ENCODE assay signal across 24 cellular contexts in genomic region chr14:103726474-103726873, GRCh38.
"Had no signal": no experiment of that assay in that cellular context is flagged by ENCODE, and none has a peak within 500 bp of the region (broad histone marks: within the 10 kb centered on the region; RNA-seq: fewer than 3 reads in every experiment).

No MANE protein-coding gene starts in this region.

- H2AFZ ChIP-seq: parathyroid adenoma had no signal

- H3K4me1 Mint-ChIP-seq: immature natural killer cell had no signal

- H3K4me3 Mint-ChIP-seq: activated naive CD8-positive, alpha-beta T cell; activated T-cell treated with anti-CD3 and anti-CD28 coated beads, Interleukin-2, amount 50 U/mL, for 72 hours; effector memory CD8-positive, alpha-beta T cell; immature natural killer cell; nephron; T-helper 2 cell treated with Interferon-gamma antibody and Interleukin-4, amounts not matched to agents 5 μg/mL and 100 μg/mL, for 36 hours had no signal

- H3K27me3 ChIP-seq: body of pancreas, colonic mucosa, transverse colon had no signal

- H3K36me3 ChIP-seq: colonic mucosa had no signal

- H3K27ac ChIP-seq: colonic mucosa, left ventricle myocardium inferior, parathyroid adenoma, psoas muscle, transverse colon had no signal

- H3K27me3 Mint-ChIP-seq: activated naive CD8-positive, alpha-beta T cell; effector memory CD8-positive, alpha-beta T cell had no signal

- H3K9me3 ChIP-seq: body of pancreas, colonic mucosa, left ventricle myocardium inferior, mucosa of descending colon, psoas muscle, transverse colon had no signal

- H3K9me3 Mint-ChIP-seq: activated T-cell treated with anti-CD3 and anti-CD28 coated beads, Interleukin-2, amount 50 U/mL, for 72 hours; effector memory CD8-positive, alpha-beta T cell; immature natural killer cell; nephron; T-helper 2 cell treated with Interferon-gamma antibody and Interleukin-4, amounts not matched to agents 5 μg/mL and 100 μg/mL, for 36 hours had no signal

- H3K4me2 ChIP-seq: smooth muscle cell had no signal

- H3K4me3 ChIP-seq: body of pancreas, colonic mucosa, left ventricle myocardium inferior, mucosa of descending colon, psoas muscle, smooth muscle cell, transverse colon had no signal

- ATAC-seq: activated T-cell treated with anti-CD3 and anti-CD28 coated beads, Interleukin-2, amount 50 U/mL, for 72 hours; body of pancreas; effector memory CD8-positive, alpha-beta T cell; mucosa of descending colon; psoas muscle had no signal

- H3K36me3 Mint-ChIP-seq: activated naive CD8-positive, alpha-beta T cell had no signal

- H3K79me2 ChIP-seq: parathyroid adenoma had no signal

- DNase-seq: activated CD4-positive, alpha-beta T cell treated with anti-CD3 and anti-CD28 coated beads for 4 hours; activated CD4-positive, alpha-beta T cell treated with anti-CD3 and anti-CD28 coated beads, Interleukin-2, amount 50 U/mL, for 4 hours; activated naive CD4-positive, alpha-beta T cell treated with Interleukin-2 at 50 U/mL for 16 hours; activated T-cell treated with anti-CD3 and anti-CD28 coated beads for 4 hours; activated T-cell treated with anti-CD3 and anti-CD28 coated beads, Interleukin-2, amount 50 U/mL, for 72 hours; colonic mucosa; effector memory CD8-positive, alpha-beta T cell; erythroblast; head of caudate nucleus; hippocampal formation; immature natural killer cell; left ventricle myocardium inferior; mucosa of descending colon; stimulated activated CD4-positive, alpha-beta T cell treated with anti-CD3 and anti-CD28 coated beads, Interleukin-1b, Interleukin-23, amount 100 ng/mL, for 48 hours; stimulated activated naive CD4-positive, alpha-beta T cell; T-helper 1 cell; transverse colon had no signal

- H3K27ac Mint-ChIP-seq: activated naive CD8-positive, alpha-beta T cell; activated T-cell treated with anti-CD3 and anti-CD28 coated beads, Interleukin-2, amount 50 U/mL, for 72 hours; effector memory CD8-positive, alpha-beta T cell; immature natural killer cell; nephron; T-helper 2 cell treated with Interferon-gamma antibody and Interleukin-4, amounts not matched to agents 5 μg/mL and 100 μg/mL, for 36 hours had no signal
